8 cellular contexts compared by ENCODE assay signal in genomic region chr19:37077929-37078716, GRCh38.
A peak's percentile ranks its signal among the peaks of the same experiment; 100 is the strongest.
DNase-seq lines count a peak whose midpoint lies in the region; ATAC-seq, FAIRE-seq and TF ChIP-seq lines count a peak whose summit lies in the region.

Gene ZNF420 (plus strand): TSS chr19:37078433. CDS start chr19:37089119, 10,686 bp downstream.

- DNase-seq in AG09309 (ENCODE audit: low read depth) (peak; percentile 79), NCI-H446 (lab: John Stamatoyannopoulos, UW) (peak; percentile 93 to 97), cerebellar cortex (ENCODE audit: low spot score) (peak; percentile 97)
- DNase-seq in stimulated activated CD4-positive, alpha-beta T cell treated with anti-CD3 and anti-CD28 coated beads, Interleukin-12 subunit alpha, Interleukin-12 subunit beta, amount 100 ng/mL, for 24 hours (ENCODE audit: low read depth in 2 of 2), result peak; percentile 76 to 78

- ATAC-seq in GM19023 (IDR thresholded peaks at IDR 0.05; ENCODE audit: unreplicated experiment), result peak; percentile 96
- peak; percentile 95 for ATAC-seq in HG03280 (IDR thresholded peaks at IDR 0.05; ENCODE audit: unreplicated experiment)
- peak; percentile 97 for ATAC-seq in activated CD4-positive, CD25-positive, alpha-beta regulatory T cell treated with anti-CD3 and anti-CD28 coated beads, Interleukin-2, amount 50 U/mL, for 24 hours

- TF ChIP-seq CTCF in AG09309 (IDR thresholded peaks at IDR 0.05; ENCODE audit: control insufficient read depth, insufficient read depth, low read depth, low read length, missing control alignments), result no peak

- H3K4me3 ChIP-seq in AG09309 (ENCODE audit: control insufficient read depth, low read depth, low read length), result peak within 1 kb of the TSS; percentile 71

- peak; percentile 60 for FAIRE-seq in islet of Langerhans (lab: Jason Lieb, UNC)

Comparison
In these comparisons a context has a peak if more than half of its experiments do, and no peak if none do; other contexts are left out.
1. Peak in every context shown above with its lines: DNase-seq, ATAC-seq and H3K4me3 ChIP-seq.